In genomic region chr17:5077781-5078105, GRCh38 we compare ENCODE assay signal across 1 cellular context.
TF ChIP-seq lines count a peak whose summit lies in the region.

No MANE protein-coding gene starts in this region.

TF ChIP-seq in GM12878, 131 proteins besides CTCF, POLR2A, EP300 and RAD21:
- TF ChIP-seq ELK1 (IDR thresholded peaks at IDR 0.05; ENCODE audit: low read depth, low read length) (no peak), NR2F1 (conservative IDR thresholded peaks at IDR 0.05) (no peak), ZNF207 (IDR thresholded peaks at IDR 0.05; ENCODE audit: borderline replicate concordance) (no peak), ZNF622 (IDR thresholded peaks at IDR 0.05) (no peak), MEF2B (IDR thresholded peaks at IDR 0.05; ENCODE audit: partially characterized antibody, poor library complexity, severe bottlenecking) (no peak), GABPA (IDR thresholded peaks at IDR 0.05; ENCODE audit: low read depth) (no peak), KLF5 (IDR thresholded peaks at IDR 0.05; ENCODE audit: partially characterized antibody) (no peak), SIX5 (IDR thresholded peaks at IDR 0.05; ENCODE audit: low read depth, low read length, severe bottlenecking) (no peak), CHD4 (IDR thresholded peaks at IDR 0.05) (no peak), KAT2A (conservative IDR thresholded peaks at IDR 0.05; ENCODE audit: control insufficient read depth, low read depth, low read length) (no peak), SUZ12 (IDR thresholded peaks at IDR 0.05; ENCODE audit: unreplicated experiment) (no peak), MTA2 (IDR thresholded peaks at IDR 0.05; ENCODE audit: low read depth) (no peak), ZSCAN29 (IDR thresholded peaks at IDR 0.05) (no peak)
